In the genomic region with DNA sequence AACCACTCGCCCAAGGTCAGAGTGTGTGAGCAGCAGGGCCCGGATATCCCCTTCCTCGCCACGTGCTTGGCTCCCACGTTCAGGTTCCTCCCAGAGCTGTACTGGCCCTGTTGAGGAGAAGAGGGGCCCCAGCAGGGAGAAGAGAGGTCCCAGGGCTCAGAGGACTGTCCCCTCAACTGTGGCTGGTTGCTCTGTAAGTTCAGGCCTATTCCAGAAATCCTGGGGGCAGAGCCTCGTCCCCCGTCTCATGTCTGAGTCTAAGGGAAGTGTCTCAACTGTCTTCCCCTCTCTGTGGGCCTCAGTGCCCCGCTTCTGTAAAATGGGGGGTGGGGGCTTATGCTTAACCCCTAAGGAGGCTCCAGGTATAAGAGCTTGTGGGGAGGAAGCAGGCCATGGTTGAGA, we compare ENCODE assay signal across 9 cellular contexts. TPM values are rescaled to one million over a fixed set of nuclear protein-coding genes. Genes with fewer than 3 reads are reported as not detected.
DNase-seq lines count a peak whose midpoint lies in the region; ATAC-seq and TF ChIP-seq lines count a peak whose summit lies in the region.
"Had no signal": no experiment of that assay in that cellular context is flagged by ENCODE, and none has a peak within 500 bp of the region (broad histone marks: within the 10 kb centered on the region; RNA-seq: fewer than 3 reads in every experiment).

No MANE protein-coding gene starts in this region.

- H3K27me3 ChIP-seq in lower lobe of right lung (ENCODE audit: low read depth) (no peaks in the 10 kb centered on the region), aorta (ENCODE audit: control insufficient read depth in 1 of 2, insufficient read depth in 2 of 2, low read length in 1 of 2) (no peaks in the 10 kb centered on the region)

- peak overlapping the region; percentile 79 for H3K27ac ChIP-seq in lower lobe of right lung
- H3K27ac ChIP-seq in aorta (ENCODE audit: low read depth in 1 of 2, low read length in 2 of 2): peak overlapping the region in 1 of 2 donors; percentile 68

- intact Hi-C loops in lower lobe of right lung (cut with DNase I) (no loop called here), aorta (cut with DNase I) (no loop called here)

- H3K4me1 ChIP-seq in lower lobe of right lung (peaks cover 53% of the 10 kb centered on the region), aorta (ENCODE audit: control insufficient read depth in 1 of 2, insufficient read depth in 2 of 2, low read length in 2 of 2) (peaks cover 2 to 3% of the 10 kb centered on the region in 2 donors)

- H3K36me3 ChIP-seq in lower lobe of right lung (peaks cover 27% of the 10 kb centered on the region), aorta (ENCODE audit: control insufficient read depth in 1 of 2, insufficient read depth in 2 of 2, low read length in 1 of 2) (peaks cover 0 to 3% of the 10 kb centered on the region in 2 donors)

- H3K9me3 ChIP-seq in lower lobe of right lung (no peaks in the 10 kb centered on the region), aorta (ENCODE audit: control insufficient read depth, low read length) (no peaks in the 10 kb centered on the region)

- 38% methylated on average over 8 of the region's 8 CpGs for WGBS in aorta, 2 donors

- H3K4me3 ChIP-seq in lower lobe of right lung (peak overlapping the region; percentile 17), aorta (ENCODE audit: low read length in 2 of 2) (no peak overlapping the region)

- TF ChIP-seq CTCF in lower lobe of right lung (IDR thresholded peaks at IDR 0.05): no peak

- ATAC-seq in lower lobe of right lung (no peak), aorta (ENCODE audit: low FRiP score) (no peak), HG02870 (IDR thresholded peaks at IDR 0.05; ENCODE audit: unreplicated experiment) (no peak), GM21515 (IDR thresholded peaks at IDR 0.05; ENCODE audit: unreplicated experiment) (no peak), left lobe of liver (no peak)

- peak; percentile 42 to 45 for DNase-seq in stimulated activated CD4-positive, alpha-beta T cell treated with anti-CD3 and anti-CD28 coated beads, Interleukin-2, amount 100 ng/mL, for 24 hours
- no peak for DNase-seq in stimulated activated CD4-positive, alpha-beta T cell treated with anti-CD3 and anti-CD28 coated beads, Interleukin-2, amount 100 ng/mL, for 48 hours
- peak; percentile 47 for DNase-seq in activated naive CD4-positive, alpha-beta T cell treated with Interleukin-2 at 50 U/mL for 16 hours
- DNase-seq in lower lobe of right lung (no peak), aorta (peak; percentile 64 to 72), left lobe of liver (ENCODE audit: low spot score) (no peak)
- DNase-seq: NCI-H748 treated with DMSO at 0.1 percent for 48 hours had no signal

RNA-seq across cellular contexts. Expression of gene PPP5C, which starts 3.9 kb away (rescaled TPM):
- 48.9 TPM for total RNA-seq in lower lobe of right lung
- 10 to 100 TPM; 62.7 to 63.7 TPM for total RNA-seq in aorta
- 10 to 100 TPM; 23.0 to 54.3 TPM for polyA plus RNA-seq in aorta
- 35.5 TPM for total RNA-seq in left lobe of liver

RNA-seq across cellular contexts. Expression of gene HIF3A, which starts 53.9 kb away (rescaled TPM):
- total RNA-seq in lower lobe of right lung (64.1 TPM), aorta (10 to 100 TPM; 37.5 to 55.4 TPM), left lobe of liver (8.9 TPM)
- 10 to 100 TPM in 1 of 2 donors, 1 to 10 TPM in 1; 7.0 to 78.4 TPM for polyA plus RNA-seq in aorta

Comparison
In these comparisons a context has a peak if more than half of its experiments do, and no peak if none do; other contexts are left out.
1. DNase-seq: peak in stimulated activated CD4-positive, alpha-beta T cell treated with anti-CD3 and anti-CD28 coated beads, Interleukin-2, amount 100 ng/mL, for 24 hours (2 of 2), activated naive CD4-positive, alpha-beta T cell treated with Interleukin-2 at 50 U/mL for 16 hours (single experiment) and aorta (2 of 2); none in stimulated activated CD4-positive, alpha-beta T cell treated with anti-CD3 and anti-CD28 coated beads, Interleukin-2, amount 100 ng/mL, for 48 hours (0 of 2), lower lobe of right lung (single experiment) and left lobe of liver (single experiment).